In genomic region chr1:47627471-47628370, GRCh38 we compare ENCODE assay signal across 10 cellular contexts.
"Had no signal": no experiment of that assay in that cellular context is flagged by ENCODE, and none has a peak within 500 bp of the region (broad histone marks: within the 10 kb centered on the region; RNA-seq: fewer than 3 reads in every experiment).

No MANE protein-coding gene starts in this region.

- H3K27me3 ChIP-seq: right lobe of liver had no signal

- ATAC-seq: right lobe of liver; stimulated activated naive CD8-positive, alpha-beta T cell treated with anti-CD3 and anti-CD28 coated beads, Interleukin-15, amount 100 ng/mL, for 72 hours had no signal

- H3K4me3 ChIP-seq: right lobe of liver had no signal

- H3K36me3 ChIP-seq: right lobe of liver had no signal

- DNase-seq: activated CD4-positive, alpha-beta memory T cell treated with anti-CD3 and anti-CD28 coated beads, Interleukin-2, amount 10 ng/mL, durations not matched to agents 7 days and 5 days; activated CD4-positive, alpha-beta T cell treated with anti-CD3 and anti-CD28 coated beads for 1 hour; activated gamma-delta T cell treated with Interleukin-2 at 50 U/mL for 16 hours; amniotic stem cell; effector CD4-positive, alpha-beta T cell; foreskin fibroblast; glutamatergic neuron; hypothalamus; stimulated activated naive CD8-positive, alpha-beta T cell treated with anti-CD3 and anti-CD28 coated beads, Interleukin-15, amount 100 ng/mL, for 72 hours had no signal

- H3K27ac ChIP-seq: right lobe of liver had no signal

- H3K4me1 ChIP-seq: right lobe of liver had no signal

- H3K9me3 ChIP-seq: right lobe of liver had no signal
